Comparison of ENCODE assay signal across 1 cellular context in the genomic region with DNA sequence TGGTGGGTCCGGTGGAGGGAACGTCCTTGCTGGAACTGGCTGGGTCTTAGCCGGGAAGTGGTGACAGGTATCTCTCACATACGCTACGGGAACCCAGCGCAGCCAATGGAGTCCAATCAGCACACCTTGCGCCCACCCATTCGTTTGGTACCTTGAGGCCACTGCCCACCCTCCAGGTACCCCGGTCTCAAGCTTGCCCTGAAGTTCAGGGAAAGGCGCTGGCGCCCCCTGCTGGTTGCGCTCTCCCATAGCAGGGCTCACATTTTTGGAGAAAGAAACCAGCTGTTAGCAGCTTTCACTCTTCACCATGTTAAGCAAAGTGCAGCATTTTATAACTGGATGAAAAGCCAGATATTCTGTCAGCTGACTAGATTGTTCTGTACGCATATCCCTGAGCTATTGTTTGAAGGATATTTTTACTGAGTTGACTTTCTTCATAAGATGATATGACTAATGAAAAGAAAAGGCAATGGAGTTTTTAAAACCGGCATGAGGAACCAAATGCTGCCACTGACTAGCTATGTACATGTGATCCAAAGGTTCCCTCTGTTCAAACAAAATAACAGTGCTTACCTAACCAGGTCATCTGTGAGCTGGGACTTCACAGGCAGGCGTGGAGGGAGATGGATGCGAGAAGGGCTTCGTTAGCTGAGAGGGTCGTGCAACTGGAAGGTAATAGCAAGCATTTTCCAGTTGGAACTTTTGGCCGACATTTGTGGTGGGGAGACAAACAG.
A peak's percentile ranks its signal among the peaks of the same experiment; 100 is the strongest.
TF ChIP-seq lines count a peak whose summit lies in the region.

No MANE protein-coding gene starts in this region.

TF ChIP-seq in HepG2, 621 proteins besides CTCF, POLR2A, EP300 and RAD21 (continued from another document and continues in another):
- TF ChIP-seq, protein P1, sequence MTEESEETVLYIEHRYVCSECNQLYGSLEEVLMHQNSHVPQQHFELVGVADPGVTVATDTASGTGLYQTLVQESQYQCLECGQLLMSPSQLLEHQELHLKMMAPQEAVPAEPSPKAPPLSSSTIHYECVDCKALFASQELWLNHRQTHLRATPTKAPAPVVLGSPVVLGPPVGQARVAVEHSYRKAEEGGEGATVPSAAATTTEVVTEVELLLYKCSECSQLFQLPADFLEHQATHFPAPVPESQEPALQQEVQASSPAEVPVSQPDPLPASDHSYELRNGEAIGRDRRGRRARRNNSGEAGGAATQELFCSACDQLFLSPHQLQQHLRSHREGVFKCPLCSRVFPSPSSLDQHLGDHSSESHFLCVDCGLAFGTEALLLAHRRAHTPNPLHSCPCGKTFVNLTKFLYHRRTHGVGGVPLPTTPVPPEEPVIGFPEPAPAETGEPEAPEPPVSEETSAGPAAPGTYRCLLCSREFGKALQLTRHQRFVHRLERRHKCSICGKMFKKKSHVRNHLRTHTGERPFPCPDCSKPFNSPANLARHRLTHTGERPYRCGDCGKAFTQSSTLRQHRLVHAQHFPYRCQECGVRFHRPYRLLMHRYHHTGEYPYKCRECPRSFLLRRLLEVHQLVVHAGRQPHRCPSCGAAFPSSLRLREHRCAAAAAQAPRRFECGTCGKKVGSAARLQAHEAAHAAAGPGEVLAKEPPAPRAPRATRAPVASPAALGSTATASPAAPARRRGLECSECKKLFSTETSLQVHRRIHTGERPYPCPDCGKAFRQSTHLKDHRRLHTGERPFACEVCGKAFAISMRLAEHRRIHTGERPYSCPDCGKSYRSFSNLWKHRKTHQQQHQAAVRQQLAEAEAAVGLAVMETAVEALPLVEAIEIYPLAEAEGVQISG (CRISPR knock-in tag; IDR thresholded peaks at IDR 0.05) = no peak
- TF ChIP-seq, protein P2, sequence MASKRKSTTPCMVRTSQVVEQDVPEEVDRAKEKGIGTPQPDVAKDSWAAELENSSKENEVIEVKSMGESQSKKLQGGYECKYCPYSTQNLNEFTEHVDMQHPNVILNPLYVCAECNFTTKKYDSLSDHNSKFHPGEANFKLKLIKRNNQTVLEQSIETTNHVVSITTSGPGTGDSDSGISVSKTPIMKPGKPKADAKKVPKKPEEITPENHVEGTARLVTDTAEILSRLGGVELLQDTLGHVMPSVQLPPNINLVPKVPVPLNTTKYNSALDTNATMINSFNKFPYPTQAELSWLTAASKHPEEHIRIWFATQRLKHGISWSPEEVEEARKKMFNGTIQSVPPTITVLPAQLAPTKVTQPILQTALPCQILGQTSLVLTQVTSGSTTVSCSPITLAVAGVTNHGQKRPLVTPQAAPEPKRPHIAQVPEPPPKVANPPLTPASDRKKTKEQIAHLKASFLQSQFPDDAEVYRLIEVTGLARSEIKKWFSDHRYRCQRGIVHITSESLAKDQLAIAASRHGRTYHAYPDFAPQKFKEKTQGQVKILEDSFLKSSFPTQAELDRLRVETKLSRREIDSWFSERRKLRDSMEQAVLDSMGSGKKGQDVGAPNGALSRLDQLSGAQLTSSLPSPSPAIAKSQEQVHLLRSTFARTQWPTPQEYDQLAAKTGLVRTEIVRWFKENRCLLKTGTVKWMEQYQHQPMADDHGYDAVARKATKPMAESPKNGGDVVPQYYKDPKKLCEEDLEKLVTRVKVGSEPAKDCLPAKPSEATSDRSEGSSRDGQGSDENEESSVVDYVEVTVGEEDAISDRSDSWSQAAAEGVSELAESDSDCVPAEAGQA (IDR thresholded peaks at IDR 0.05; ENCODE audit: low read depth) = no peak
- TF ChIP-seq, protein P2 (CRISPR knock-in tag; IDR thresholded peaks at IDR 0.05; ENCODE audit: borderline replicate concordance) = no peak
- TF ChIP-seq ISX (CRISPR knock-in tag; conservative IDR thresholded peaks at IDR 0.05) (no peak), ZNF589 (CRISPR knock-in tag; conservative IDR thresholded peaks at IDR 0.05) (no peak), ZKSCAN5 (CRISPR knock-in tag; IDR thresholded peaks at IDR 0.05) (no peak), SETDB1 (CRISPR knock-in tag; IDR thresholded peaks at IDR 0.05; ENCODE audit: borderline replicate concordance) (no peak), CCAR2 (optimal IDR thresholded peaks at IDR 0.05; ENCODE audit: low read depth, low read length) (no peak), FOXA1 (IDR thresholded peaks at IDR 0.05) (no peak), FOXA1 (CRISPR knock-in tag; IDR thresholded peaks at IDR 0.05) (0 out of 2 replicates have a peak, but pooled peaks have one; percentile 18), TARDBP (CRISPR knock-in tag; IDR thresholded peaks at IDR 0.05) (peak; percentile 47; the same call in 1 of the 2 replicates), BCL6 (CRISPR knock-in tag; IDR thresholded peaks at IDR 0.05) (no peak), HNRNPLL (IDR thresholded peaks at IDR 0.05; ENCODE audit: low read depth, low read length, poor library complexity, severe bottlenecking) (no peak), ZNF749 (CRISPR knock-in tag; IDR thresholded peaks at IDR 0.05; ENCODE audit: borderline replicate concordance) (no peak), ARID5B (CRISPR knock-in tag; IDR thresholded peaks at IDR 0.05) (0 out of 2 replicates have a peak, but pooled peaks have one; percentile 28), LCORL (IDR thresholded peaks at IDR 0.05) (no peak), LCORL (CRISPR knock-in tag; IDR thresholded peaks at IDR 0.05) (0 out of 2 replicates have a peak, but pooled peaks have one; percentile 45), TFE3 (CRISPR knock-in tag; IDR thresholded peaks at IDR 0.05) (peak; percentile 59; the same call in 1 of the 2 replicates), HDAC2 (CRISPR knock-in tag; IDR thresholded peaks at IDR 0.05) (peak; percentile 50; the same call in 1 of the 2 replicates), TFDP2 (CRISPR knock-in tag; IDR thresholded peaks at IDR 0.05) (no peak), YY1 (IDR thresholded peaks at IDR 0.05; ENCODE audit: insufficient read depth, insufficient replicate concordance, low read depth, low read length) (no peak), ZFY (CRISPR knock-in tag; IDR thresholded peaks at IDR 0.05) (no peak), SIX1 (CRISPR knock-in tag; IDR thresholded peaks at IDR 0.05; ENCODE audit: borderline replicate concordance) (0 out of 2 replicates have a peak, but pooled peaks have one; percentile 9), MTF2 (CRISPR knock-in tag; IDR thresholded peaks at IDR 0.05; ENCODE audit: borderline replicate concordance) (no peak), DNMT3B (CRISPR knock-in tag; conservative IDR thresholded peaks at IDR 0.05) (no peak), ASH2L (IDR thresholded peaks at IDR 0.05; ENCODE audit: insufficient read length, low read depth, low read length) (peak; percentile 33), PRMT3 (CRISPR knock-in tag; IDR thresholded peaks at IDR 0.05; ENCODE audit: borderline replicate concordance, low read depth) (no peak), TOE1 (CRISPR knock-in tag; IDR thresholded peaks at IDR 0.05) (no peak), TERF1 (CRISPR knock-in tag; IDR thresholded peaks at IDR 0.05) (no peak), MTA1 (CRISPR knock-in tag; IDR thresholded peaks at IDR 0.05; ENCODE audit: borderline replicate concordance) (no peak), ZNF121 (CRISPR knock-in tag; IDR thresholded peaks at IDR 0.05) (no peak), NR2F6 (IDR thresholded peaks at IDR 0.05) (0 out of 2 replicates have a peak, but pooled peaks have one; percentile 27), NR2F6 (CRISPR knock-in tag; IDR thresholded peaks at IDR 0.05) (peak; percentile 49; the same call in 1 of the 2 replicates), ZBTB7A (CRISPR knock-in tag; IDR thresholded peaks at IDR 0.05) (no peak), TAF15 (IDR thresholded peaks at IDR 0.05; ENCODE audit: low read depth, low read length, poor library complexity, severe bottlenecking) (no peak)
- TF ChIP-seq, protein P3, sequence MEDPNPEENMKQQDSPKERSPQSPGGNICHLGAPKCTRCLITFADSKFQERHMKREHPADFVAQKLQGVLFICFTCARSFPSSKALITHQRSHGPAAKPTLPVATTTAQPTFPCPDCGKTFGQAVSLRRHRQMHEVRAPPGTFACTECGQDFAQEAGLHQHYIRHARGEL (CRISPR knock-in tag; IDR thresholded peaks at IDR 0.05) = no peak
- TF ChIP-seq, protein P4, sequence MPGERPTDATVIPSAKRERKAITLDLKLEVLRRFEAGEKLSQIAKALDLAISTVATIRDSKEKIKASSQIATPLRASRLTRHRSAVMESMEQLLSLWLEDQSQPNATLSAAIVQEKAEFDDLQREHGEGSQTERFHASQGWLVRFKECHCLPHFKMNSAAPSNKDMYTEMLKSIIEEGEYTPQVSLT (CRISPR knock-in tag; IDR thresholded peaks at IDR 0.05; ENCODE audit: borderline replicate concordance, low read depth) = no peak
- TF ChIP-seq, protein P5, sequence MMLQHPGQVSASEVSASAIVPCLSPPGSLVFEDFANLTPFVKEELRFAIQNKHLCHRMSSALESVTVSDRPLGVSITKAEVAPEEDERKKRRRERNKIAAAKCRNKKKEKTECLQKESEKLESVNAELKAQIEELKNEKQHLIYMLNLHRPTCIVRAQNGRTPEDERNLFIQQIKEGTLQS (CRISPR knock-in tag; IDR thresholded peaks at IDR 0.05) = no peak
- TF ChIP-seq, protein P6, sequence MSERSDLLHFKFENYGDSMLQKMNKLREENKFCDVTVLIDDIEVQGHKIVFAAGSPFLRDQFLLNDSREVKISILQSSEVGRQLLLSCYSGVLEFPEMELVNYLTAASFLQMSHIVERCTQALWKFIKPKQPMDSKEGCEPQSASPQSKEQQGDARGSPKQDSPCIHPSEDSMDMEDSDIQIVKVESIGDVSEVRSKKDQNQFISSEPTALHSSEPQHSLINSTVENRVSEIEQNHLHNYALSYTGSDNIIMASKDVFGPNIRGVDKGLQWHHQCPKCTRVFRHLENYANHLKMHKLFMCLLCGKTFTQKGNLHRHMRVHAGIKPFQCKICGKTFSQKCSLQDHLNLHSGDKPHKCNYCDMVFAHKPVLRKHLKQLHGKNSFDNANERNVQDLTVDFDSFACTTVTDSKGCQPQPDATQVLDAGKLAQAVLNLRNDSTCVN (CRISPR knock-in tag; IDR thresholded peaks at IDR 0.05; ENCODE audit: borderline replicate concordance) = no peak
